In genomic region chr15:79903137-79903536, GRCh38 we compare ENCODE assay signal across 22 cellular contexts.
"Had no signal": no experiment of that assay in that cellular context is flagged by ENCODE, and none has a peak within 500 bp of the region (broad histone marks: within the 10 kb centered on the region; RNA-seq: fewer than 3 reads in every experiment).

No MANE protein-coding gene starts in this region.

- H3K27ac ChIP-seq: esophagus squamous epithelium, foreskin keratinocyte, hepatocyte, neural progenitor cell, pancreas, stomach, thoracic aorta, transverse colon had no signal

- H3K4me3 Mint-ChIP-seq: dendritic cell treated with granulocyte-macrophage colony-stimulating factor and Interleukin-4, amounts not matched to agents 40 ng/mL and 50 ng/mL, for 4 days; natural killer cell treated with Interleukin-12 subunit alpha and Interleukin-12 subunit beta and Interleukin-15 and Interleukin-18, amount 100 ng/mL, for 72 hours; neural progenitor cell had no signal

- H3K27me3 ChIP-seq: esophagus squamous epithelium, foreskin keratinocyte, hepatocyte, neural progenitor cell, pancreas, stomach, transverse colon had no signal

- H3K27me3 Mint-ChIP-seq: natural killer cell treated with Interleukin-12 subunit alpha and Interleukin-12 subunit beta and Interleukin-15 and Interleukin-18, amount 100 ng/mL, for 72 hours; progenitor cell of endocrine pancreas had no signal

- DNase-seq: esophagus squamous epithelium; foreskin keratinocyte; head of caudate nucleus; left colon; left ventricle myocardium superior; mesenchymal stem cell; midbrain; occipital lobe; pancreas; right cardiac atrium; stimulated activated CD4-positive, alpha-beta T cell treated with anti-CD3 and anti-CD28 coated beads, Interleukin-2, amount 100 ng/mL, for 48 hours; stomach; substantia nigra; transverse colon had no signal

- H3K27ac Mint-ChIP-seq: dendritic cell treated with granulocyte-macrophage colony-stimulating factor and Interleukin-4, amounts not matched to agents 40 ng/mL and 50 ng/mL, for 4 days; neural progenitor cell; progenitor cell of endocrine pancreas had no signal

- H3K36me3 ChIP-seq: esophagus squamous epithelium, pancreas, stomach, thoracic aorta, transverse colon had no signal

- H3K4me1 Mint-ChIP-seq: neural progenitor cell had no signal

- H3K9me3 Mint-ChIP-seq: dendritic cell treated with granulocyte-macrophage colony-stimulating factor and Interleukin-4, amounts not matched to agents 40 ng/mL and 50 ng/mL, for 4 days; natural killer cell treated with Interleukin-12 subunit alpha and Interleukin-12 subunit beta and Interleukin-15 and Interleukin-18, amount 100 ng/mL, for 72 hours; neural progenitor cell had no signal

- ATAC-seq: foreskin keratinocyte; left colon; left ventricle myocardium superior; natural killer cell treated with Interleukin-12 subunit alpha and Interleukin-12 subunit beta and Interleukin-15 and Interleukin-18, amount 100 ng/mL, for 72 hours; pancreas; right cardiac atrium had no signal

- H3K4me3 ChIP-seq: esophagus squamous epithelium, hepatocyte, lung, neural progenitor cell, pancreas, smooth muscle cell, stomach, thoracic aorta, transverse colon had no signal
